ENCODE assay signal across 9 cellular contexts in the genomic region with DNA sequence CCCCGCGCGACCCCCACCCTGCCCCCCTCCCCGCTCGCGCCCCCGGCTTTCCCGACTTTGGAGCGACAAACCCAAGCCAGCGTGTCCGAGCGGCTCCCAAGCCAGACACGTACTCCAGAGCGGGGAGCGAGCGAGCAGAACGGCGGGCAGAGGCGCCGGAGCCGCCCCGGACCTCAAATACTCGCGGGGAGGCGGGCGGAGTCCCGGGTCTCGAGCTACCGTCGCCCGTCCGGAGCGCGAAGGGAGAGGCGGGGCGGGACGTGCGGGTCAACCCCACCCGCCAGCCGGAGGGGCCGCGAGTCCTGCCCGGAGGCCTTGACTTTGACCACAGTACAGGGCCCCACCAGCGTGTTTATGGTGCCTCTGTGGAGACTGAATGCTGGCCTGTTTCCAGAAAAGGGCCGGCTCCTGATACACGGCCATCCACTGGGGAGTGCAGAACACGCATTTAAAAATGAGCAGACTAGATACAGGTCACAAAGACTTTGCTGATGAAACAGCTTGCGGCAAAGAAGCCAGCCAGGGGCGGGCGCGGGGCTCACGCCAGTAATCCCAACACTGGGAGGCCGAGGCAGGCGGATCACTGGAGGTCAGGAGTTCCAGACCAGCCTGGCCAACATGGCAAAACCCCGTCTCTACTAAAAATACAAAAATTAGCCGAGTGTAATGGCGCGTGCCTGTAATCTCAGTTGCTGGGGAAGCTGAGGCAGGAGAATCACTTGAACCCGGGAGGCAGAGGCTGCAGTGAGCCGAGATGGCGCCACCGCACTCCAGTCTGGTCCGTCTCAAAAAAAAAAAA. TPM values are rescaled to one million over a fixed set of nuclear protein-coding genes. Genes with fewer than 3 reads are reported as not detected.
DNase-seq lines count a peak whose midpoint lies in the region; ATAC-seq and TF ChIP-seq lines count a peak whose summit lies in the region.
"Had no signal": no experiment of that assay in that cellular context is flagged by ENCODE, and none has a peak within 500 bp of the region (broad histone marks: within the 10 kb centered on the region; RNA-seq: fewer than 3 reads in every experiment).

A gene (minus strand): TSS at position 148 of the 799 bp plus-strand sequence. CDS start 12,235 bp downstream, outside the sequence.

- H3K4me1 ChIP-seq in OCI-LY3 (ENCODE audit: low read length) = peaks cover 9% of the 10 kb centered on the region

- H3K4me1 Mint-ChIP-seq in mesothelial cell of epicardium = peaks cover 42% of the 10 kb centered on the region

- no peaks in the 10 kb centered on the region for H3K79me2 ChIP-seq in OCI-LY3 (ENCODE audit: low read length)

- peak within 1 kb of the TSS; percentile 87 for H3K4me3 Mint-ChIP-seq in mesothelial cell of epicardium

- no peaks in the 10 kb centered on the region for H4K20me1 ChIP-seq in OCI-LY3 (ENCODE audit: insufficient read depth, low read length)

- peak within 1 kb of the TSS; percentile 78 for H2AFZ ChIP-seq in OCI-LY3 (ENCODE audit: low read depth, low read length)

- peak within 1 kb of the TSS; percentile 94 for H3K27ac Mint-ChIP-seq in mesothelial cell of epicardium

- H3K4me3 ChIP-seq in OCI-LY3 (ENCODE audit: low read length) = peak within 1 kb of the TSS; percentile 89

- ATAC-seq in esophagus mucosa = peak; percentile 76
- ATAC-seq in stimulated activated naive CD8-positive, alpha-beta T cell treated with anti-CD3 and anti-CD28 coated beads, Interleukin-15, Interleukin-2, amounts not matched to agents 100 U/mL and 50 U/mL, for 24 hours = peak; percentile 45

- peaks cover 5% of the 10 kb centered on the region for H3K9me3 Mint-ChIP-seq in mesothelial cell of epicardium

- peak within 1 kb of the TSS; percentile 86 for H3K9ac ChIP-seq in OCI-LY3 (ENCODE audit: low read length)

- H3K36me3 ChIP-seq in OCI-LY3 (replicated peaks; ENCODE audit: low read depth, low read length) = no peaks in the 10 kb centered on the region

- H3K27me3 ChIP-seq in OCI-LY3 (ENCODE audit: low read depth, low read length) = peaks cover 3% of the 10 kb centered on the region; the same call in 1 of the 2 replicates

- no peaks in the 10 kb centered on the region for H3K9me3 ChIP-seq in OCI-LY3 (ENCODE audit: insufficient read depth, low read length)

- peaks cover 9% of the 10 kb centered on the region for H3K36me3 Mint-ChIP-seq in mesothelial cell of epicardium

- H3K4me2 ChIP-seq in OCI-LY3 (ENCODE audit: low read length) = peak within 1 kb of the TSS; percentile 80

- peak within 1 kb of the TSS; percentile 31 for H3K27ac ChIP-seq in OCI-LY3 (ENCODE audit: low read length)

- H3K27me3 Mint-ChIP-seq in mesothelial cell of epicardium (ENCODE audit: low read depth) = no peaks in the 10 kb centered on the region

- TF ChIP-seq CTCF in OCI-LY3 (IDR thresholded peaks at IDR 0.05; ENCODE audit: low read depth, low read length) (no peak), mesothelial cell of epicardium (IDR thresholded peaks at IDR 0.05; ENCODE audit: unreplicated experiment) (no peak)

- DNase-seq in NCI-H1417 (lab: John Stamatoyannopoulos, UW) = peak in 2 of 3 experiments; percentile 68 to 75
- no peak for DNase-seq in NCI-H1417 treated with DMSO at 0.1 percent for 48 hours (lab: John Stamatoyannopoulos, UW)
- DNase-seq in activated T-helper 1 cell treated with Interleukin-2 at 50 U/mL for 16 hours (ENCODE audit: low read depth) = peak; percentile 18
- peak; percentile 55 to 70 for DNase-seq in mesothelial cell of epicardium (ENCODE audit: low spot score in 2 of 2, unreplicated experiment in 2 of 2)
- peak; percentile 57 for DNase-seq in stimulated activated naive CD8-positive, alpha-beta T cell treated with anti-CD3 and anti-CD28 coated beads, Interleukin-15, Interleukin-2, amounts not matched to agents 100 U/mL and 50 U/mL, for 24 hours
- no peak for DNase-seq in OCI-M1 (lab: John Stamatoyannopoulos, UW)
- DNase-seq: DND-41 had no signal

RNA-seq across cellular contexts. Expression of the gene that starts here (rescaled TPM):
- 78.8 TPM for total RNA-seq in esophagus mucosa
- total RNA-seq in mesothelial cell of epicardium = 91.4 to 96.8 TPM (median 93.4 TPM) in 3 replicates

Comparison
In these comparisons a context has a peak if more than half of its experiments do, and no peak if none do; other contexts are left out.
1. DNase-seq: peak in NCI-H1417 (2 of 3), activated T-helper 1 cell treated with Interleukin-2 at 50 U/mL for 16 hours (single experiment), mesothelial cell of epicardium (2 of 2) and stimulated activated naive CD8-positive, alpha-beta T cell treated with anti-CD3 and anti-CD28 coated beads, Interleukin-15, Interleukin-2, amounts not matched to agents 100 U/mL and 50 U/mL, for 24 hours (single experiment); none in NCI-H1417 treated with DMSO at 0.1 percent for 48 hours (single experiment) and OCI-M1 (single experiment).